2 cellular contexts compared by ENCODE assay signal in the genomic region with DNA sequence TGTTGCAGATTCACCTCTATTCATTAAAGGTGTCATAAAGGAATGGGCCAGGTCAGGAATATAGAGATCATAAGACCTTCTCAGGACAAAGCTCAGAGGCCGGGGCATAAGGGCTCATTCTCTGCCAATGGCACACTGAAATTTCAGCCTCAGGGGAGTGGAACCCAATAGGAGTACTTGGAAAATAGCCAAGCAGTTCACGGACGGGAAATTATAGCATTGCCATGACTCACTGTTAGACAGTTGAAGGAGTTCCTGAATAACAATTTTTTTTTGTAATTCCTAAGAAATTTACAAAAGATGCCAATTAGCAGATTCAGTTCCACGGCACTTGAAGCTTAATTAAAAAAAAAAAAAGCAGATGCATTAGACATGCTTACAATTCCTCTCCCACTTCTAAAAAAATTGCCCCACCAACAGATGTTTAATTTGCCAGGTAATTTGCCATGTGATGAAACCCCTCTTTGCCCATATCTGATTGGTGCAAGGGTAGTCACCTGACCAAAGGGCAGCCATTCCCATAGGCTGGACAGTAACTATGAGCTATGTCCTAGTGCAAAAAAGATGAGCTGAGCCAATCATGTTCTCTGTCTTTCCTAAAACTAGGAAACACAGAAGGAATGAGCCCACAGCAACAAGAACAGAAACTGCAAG.
TF ChIP-seq lines count a peak whose summit lies in the region.

No MANE protein-coding gene starts in this region.

TF ChIP-seq in endothelial cell of umbilical vein, 7 proteins besides CTCF, POLR2A, EP300 and RAD21:
- TF ChIP-seq FOS (IDR thresholded peaks at IDR 0.05; ENCODE audit: borderline replicate concordance, insufficient read depth, low read length), result peak; percentile 90
- TF ChIP-seq, protein P1, sequence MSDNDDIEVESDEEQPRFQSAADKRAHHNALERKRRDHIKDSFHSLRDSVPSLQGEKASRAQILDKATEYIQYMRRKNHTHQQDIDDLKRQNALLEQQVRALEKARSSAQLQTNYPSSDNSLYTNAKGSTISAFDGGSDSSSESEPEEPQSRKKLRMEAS (IDR thresholded peaks at IDR 0.05; ENCODE audit: insufficient read depth, insufficient read length), result no peak
- peak; percentile 94 for TF ChIP-seq JUN (IDR thresholded peaks at IDR 0.05; ENCODE audit: borderline replicate concordance, insufficient read depth, insufficient read length, low read depth)
- TF ChIP-seq POLR2AphosphoS5 (IDR thresholded peaks at IDR 0.05; ENCODE audit: insufficient read depth, low read depth, low read length), result peak; percentile 35
- TF ChIP-seq MYC (IDR thresholded peaks at IDR 0.05; ENCODE audit: low read depth, low read length), result no peak

TF ChIP-seq in HepG2, 621 proteins besides CTCF, POLR2A, EP300 and RAD21:
- TF ChIP-seq ZNF234 (CRISPR knock-in tag; conservative IDR thresholded peaks at IDR 0.05) (no peak), YEATS2 (CRISPR knock-in tag; IDR thresholded peaks at IDR 0.05; ENCODE audit: borderline replicate concordance) (no peak), TARDBP (CRISPR knock-in tag; IDR thresholded peaks at IDR 0.05) (no peak), TCF7 (IDR thresholded peaks at IDR 0.05; ENCODE audit: low read depth) (no peak), HMGXB4 (CRISPR knock-in tag; IDR thresholded peaks at IDR 0.05; ENCODE audit: borderline replicate concordance in 1 of 2, low read depth in 1 of 2) (no peak), CCDC6 (CRISPR knock-in tag; IDR thresholded peaks at IDR 0.05) (no peak), TAF1 (CRISPR knock-in tag; IDR thresholded peaks at IDR 0.05) (no peak), HDAC1 (CRISPR knock-in tag; IDR thresholded peaks at IDR 0.05) (no peak)
- TF ChIP-seq, protein P2, sequence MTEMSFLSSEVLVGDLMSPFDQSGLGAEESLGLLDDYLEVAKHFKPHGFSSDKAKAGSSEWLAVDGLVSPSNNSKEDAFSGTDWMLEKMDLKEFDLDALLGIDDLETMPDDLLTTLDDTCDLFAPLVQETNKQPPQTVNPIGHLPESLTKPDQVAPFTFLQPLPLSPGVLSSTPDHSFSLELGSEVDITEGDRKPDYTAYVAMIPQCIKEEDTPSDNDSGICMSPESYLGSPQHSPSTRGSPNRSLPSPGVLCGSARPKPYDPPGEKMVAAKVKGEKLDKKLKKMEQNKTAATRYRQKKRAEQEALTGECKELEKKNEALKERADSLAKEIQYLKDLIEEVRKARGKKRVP (CRISPR knock-in tag; IDR thresholded peaks at IDR 0.05), result no peak
